27 cellular contexts compared by ENCODE assay signal in the genomic region with DNA sequence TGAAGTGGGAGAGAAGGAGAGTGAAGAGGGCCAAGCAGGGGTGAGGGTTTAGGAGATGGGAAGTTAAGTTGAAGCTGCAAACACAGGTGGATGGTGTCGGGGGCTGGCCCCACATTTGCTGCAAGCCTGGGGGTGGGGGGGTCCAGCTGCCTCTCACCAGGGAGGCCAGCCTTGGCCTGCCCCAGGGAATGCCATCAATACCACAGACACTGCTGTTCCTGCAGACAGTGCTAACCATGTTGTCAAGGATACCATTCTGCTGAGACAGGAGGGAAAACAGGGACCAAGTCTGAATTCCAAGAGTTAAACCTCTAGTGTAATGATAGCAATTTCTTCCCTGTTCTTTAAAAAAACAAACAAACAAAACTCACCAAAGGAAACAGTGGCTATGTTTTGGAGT.
"Had no signal": no experiment of that assay in that cellular context is flagged by ENCODE, and none has a peak within 500 bp of the region (broad histone marks: within the 10 kb centered on the region; RNA-seq: fewer than 3 reads in every experiment).

No MANE protein-coding gene starts in this region.

- H3K9ac ChIP-seq: SK-N-SH had no signal

- H3K4me3 ChIP-seq: body of pancreas, K562, Peyer's patch, SJCRH30 had no signal

- H3K4me1 Mint-ChIP-seq: activated CD4-positive, alpha-beta memory T cell treated with anti-CD3 and anti-CD28 coated beads, Interleukin-2, amount 10 ng/mL, durations not matched to agents 7 days and 5 days; activated CD4-positive, alpha-beta T cell treated with anti-CD3 and anti-CD28 coated beads for 36 hours; central memory CD8-positive, alpha-beta T cell had no signal

- H3K9me3 Mint-ChIP-seq: activated CD4-positive, alpha-beta memory T cell treated with anti-CD3 and anti-CD28 coated beads, Interleukin-2, amount 10 ng/mL, durations not matched to agents 7 days and 5 days; activated naive CD4-positive, alpha-beta T cell treated with anti-CD3 and anti-CD28 coated beads, Interleukin-2, amount 50 U/mL, for 72 hours; activated T-cell treated with anti-CD3 and anti-CD28 coated beads, Interleukin-2, amount 50 U/mL, for 72 hours; activated T-helper 2 cell treated with anti-CD3 and anti-CD28 coated beads, Interferon-gamma antibody, Interleukin-2, Interleukin-4, amounts not matched to agents 10 μg/mL and 5 μg/mL and 100 μg/mL, durations not matched to agents 14 hours and 24 hours and 36 hours; central memory CD8-positive, alpha-beta T cell had no signal

- H3K36me3 ChIP-seq: Peyer's patch had no signal

- DNase-seq: activated CD4-positive, alpha-beta memory T cell treated with anti-CD3 and anti-CD28 coated beads, Interleukin-2, amount 10 ng/mL, durations not matched to agents 7 days and 5 days; activated CD4-positive, alpha-beta T cell treated with anti-CD3 and anti-CD28 coated beads for 36 hours; activated CD4-positive, alpha-beta T cell treated with anti-CD3 and anti-CD28 coated beads, Interleukin-2, amount 50 U/mL, for 1 hour; activated CD8-positive, alpha-beta memory T cell treated with anti-CD3 and anti-CD28 coated beads, Interleukin-2, amount 50 U/mL, for 4 hours; activated T-cell treated with anti-CD3 and anti-CD28 coated beads, Interleukin-2, amount 50 U/mL, for 72 hours; body of pancreas; Karpas-422; MM.1S; NCI-H1105; NCI-H1436; NCI-H1694 treated with DMSO at 0.1 percent for 48 hours; NCI-H2029 treated with DMSO at 0.1 percent for 48 hours; NCI-H226; NCI-H526; NCI-H774; NK-92 treated with Interleukin-12 subunit alpha and Interleukin-12 subunit beta, amount 100 ng/mL, for 24 hours; Peyer's patch; Right ventricle myocardium superior; SJCRH30; SK-N-SH; T-helper 1 cell had no signal

- H3K4me1 ChIP-seq: body of pancreas, Peyer's patch had no signal

- H3K4me2 ChIP-seq: SK-N-SH had no signal

- H3K9me3 ChIP-seq: body of pancreas, Peyer's patch, SJCRH30, SK-N-SH had no signal

- H3K27ac Mint-ChIP-seq: activated CD4-positive, alpha-beta memory T cell treated with anti-CD3 and anti-CD28 coated beads, Interleukin-2, amount 10 ng/mL, durations not matched to agents 7 days and 5 days; activated CD4-positive, alpha-beta T cell treated with anti-CD3 and anti-CD28 coated beads for 36 hours; activated T-cell treated with anti-CD3 and anti-CD28 coated beads, Interleukin-2, amount 50 U/mL, for 72 hours; activated T-helper 2 cell treated with anti-CD3 and anti-CD28 coated beads, Interferon-gamma antibody, Interleukin-2, Interleukin-4, amounts not matched to agents 10 μg/mL and 5 μg/mL and 100 μg/mL, durations not matched to agents 14 hours and 24 hours and 36 hours had no signal

- H3K4me3 Mint-ChIP-seq: activated CD4-positive, alpha-beta memory T cell treated with anti-CD3 and anti-CD28 coated beads, Interleukin-2, amount 10 ng/mL, durations not matched to agents 7 days and 5 days; activated CD4-positive, alpha-beta T cell treated with anti-CD3 and anti-CD28 coated beads for 36 hours; activated T-cell treated with anti-CD3 and anti-CD28 coated beads, Interleukin-2, amount 50 U/mL, for 72 hours; central memory CD8-positive, alpha-beta T cell had no signal

- H3K36me3 Mint-ChIP-seq: activated naive CD4-positive, alpha-beta T cell treated with anti-CD3 and anti-CD28 coated beads, Interleukin-2, amount 50 U/mL, for 72 hours had no signal

- H3K27ac ChIP-seq: body of pancreas, Peyer's patch, RWPE1, SJCRH30, VCaP had no signal

- H3K27me3 ChIP-seq: body of pancreas, Peyer's patch, SJCRH30 had no signal

- H3K27me3 Mint-ChIP-seq: activated CD4-positive, alpha-beta memory T cell treated with anti-CD3 and anti-CD28 coated beads, Interleukin-2, amount 10 ng/mL, durations not matched to agents 7 days and 5 days; activated CD4-positive, alpha-beta T cell treated with anti-CD3 and anti-CD28 coated beads for 36 hours; central memory CD8-positive, alpha-beta T cell had no signal
